8 cellular contexts compared by ENCODE assay signal in the genomic region with DNA sequence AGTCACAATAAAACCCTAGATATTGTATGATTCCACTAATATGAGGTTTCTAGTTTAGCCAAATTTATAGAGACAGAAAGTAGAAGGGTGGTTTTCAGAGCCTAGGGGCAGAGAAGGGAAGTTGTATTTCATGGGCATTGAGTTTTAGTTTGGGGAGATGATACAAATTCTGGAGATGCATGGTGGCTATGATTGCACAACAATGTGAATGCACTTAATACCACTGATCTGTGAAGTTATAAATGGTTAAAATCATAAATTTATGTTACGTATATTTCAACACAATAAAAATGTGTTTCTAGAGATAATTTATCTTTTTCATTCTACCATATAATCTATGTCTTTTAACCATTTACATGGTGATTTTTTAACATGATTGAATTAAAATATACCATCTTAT.
"Had no signal": no experiment of that assay in that cellular context is flagged by ENCODE, and none has a peak within 500 bp of the region (broad histone marks: within the 10 kb centered on the region; RNA-seq: fewer than 3 reads in every experiment).

No MANE protein-coding gene starts in this region.

- H3K4me2 ChIP-seq: GM23338, KMS-11 had no signal

- H3K27ac ChIP-seq: KMS-11 had no signal

- FAIRE-seq: H1, H54, HTR-8/SVneo had no signal

- ATAC-seq: GM23338 had no signal

- H3K4me3 ChIP-seq: GM23338 had no signal

- H2AFZ ChIP-seq: GM23338 had no signal

- H3K9ac ChIP-seq: KMS-11 had no signal

- DNase-seq: H9, HCEC 1CT, KBM-7 had no signal
